11 cellular contexts compared by ENCODE assay signal in the genomic region with DNA sequence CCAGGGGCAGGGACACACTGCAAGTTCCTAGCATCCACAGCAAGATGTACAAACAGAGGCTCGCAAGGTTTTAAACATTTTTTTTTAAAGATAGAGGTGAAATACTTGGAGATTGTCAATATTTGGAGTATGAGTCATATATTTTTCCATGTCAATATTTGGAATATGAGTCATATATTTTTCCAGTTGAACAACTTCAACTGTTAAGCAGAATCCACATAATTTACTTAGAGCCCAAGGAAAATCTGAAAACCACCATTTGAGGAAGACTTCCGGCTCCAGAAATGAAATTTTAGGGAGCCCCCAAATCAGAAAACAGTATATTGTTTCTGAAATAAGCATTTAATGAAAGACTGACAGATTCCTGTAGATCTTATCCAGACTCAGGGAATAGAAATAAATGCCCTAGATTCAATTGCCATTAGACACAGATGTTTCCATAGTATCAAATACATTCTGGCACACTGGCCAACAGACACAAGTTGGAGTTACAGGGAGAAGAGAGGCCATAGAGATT. TPM values are rescaled to one million over a fixed set of nuclear protein-coding genes. Genes with fewer than 3 reads are reported as not detected.
DNase-seq lines count a peak whose midpoint lies in the region; ATAC-seq, FAIRE-seq and TF ChIP-seq lines count a peak whose summit lies in the region.
"Had no signal": no experiment of that assay in that cellular context is flagged by ENCODE, and none has a peak within 500 bp of the region (broad histone marks: within the 10 kb centered on the region; RNA-seq: fewer than 3 reads in every experiment).

No MANE protein-coding gene starts in this region.

- CTCF ChIA-PET in WTC11 (lab: Charles Lee), result interaction anchor here (0.5 to 1.7 kb wide), 28 partner anchors 8 to 701 kb away, joined by 3 to 11 read pairs (median 4); no protein-coding TSS in a partner anchor

- no peak overlapping the region for H3K27ac Mint-ChIP-seq in WTC11
- H3K27ac Mint-ChIP-seq: CD14-positive monocyte had no signal

- no peaks in the 10 kb centered on the region for H3K36me3 Mint-ChIP-seq in WTC11
- H3K36me3 Mint-ChIP-seq: CD14-positive monocyte had no signal

- no peak overlapping the region for H3K4me3 Mint-ChIP-seq in WTC11
- H3K4me3 Mint-ChIP-seq: CD14-positive monocyte had no signal

- 0 out of 2 replicates have a peak, but pooled peaks cover 13% of the 10 kb centered on the region for H3K9me3 Mint-ChIP-seq in WTC11
- H3K9me3 Mint-ChIP-seq: CD14-positive monocyte had no signal

- peak; percentile 17 for ATAC-seq in HG03354 (IDR thresholded peaks at IDR 0.05; ENCODE audit: poor library complexity, severe bottlenecking, unreplicated experiment)
- no peak for ATAC-seq in WTC11

- H3K27me3 Mint-ChIP-seq in WTC11 (ENCODE audit: low read depth), result no peaks in the 10 kb centered on the region

- TF ChIP-seq CTCF in WTC11 (IDR thresholded peaks at IDR 0.05), result no peak

- POLR2A ChIA-PET in WTC11 (lab: Charles Lee), result no interaction called here

- H3K4me1 Mint-ChIP-seq in WTC11, result peaks cover 31% of the 10 kb centered on the region

- peak; percentile 35 for DNase-seq in A172 (ENCODE audit: low spot score)
- no peak for DNase-seq in WTC11 (ENCODE audit: low spot score)
- DNase-seq in midbrain (lab: John Stamatoyannopoulos, UW), result no peak
- DNase-seq in activated naive CD4-positive, alpha-beta T cell treated with anti-CD3 and anti-CD28 coated beads, Interleukin-2, amount 50 U/mL, for 16 hours, result no peak
- no peak for DNase-seq in NCI-H1930 (lab: John Stamatoyannopoulos, UW)
- DNase-seq in globus pallidus (ENCODE audit: low spot score), result no peak
- DNase-seq: activated CD8-positive, alpha-beta memory T cell treated with anti-CD3 and anti-CD28 coated beads, Interleukin-2, amount 50 U/mL, for 48 hours; upper lobe of left lung had no signal

- FAIRE-seq in islet of Langerhans (lab: Jason Lieb, UNC), result peak; percentile 99

TF ChIP-seq in WTC11, 78 proteins besides CTCF, POLR2A, EP300 and RAD21:
- TF ChIP-seq GABPB1 (CRISPR knock-in tag; IDR thresholded peaks at IDR 0.05), result peak; percentile 34; the same call in 1 of the 2 replicates
- TF ChIP-seq, protein P1, sequence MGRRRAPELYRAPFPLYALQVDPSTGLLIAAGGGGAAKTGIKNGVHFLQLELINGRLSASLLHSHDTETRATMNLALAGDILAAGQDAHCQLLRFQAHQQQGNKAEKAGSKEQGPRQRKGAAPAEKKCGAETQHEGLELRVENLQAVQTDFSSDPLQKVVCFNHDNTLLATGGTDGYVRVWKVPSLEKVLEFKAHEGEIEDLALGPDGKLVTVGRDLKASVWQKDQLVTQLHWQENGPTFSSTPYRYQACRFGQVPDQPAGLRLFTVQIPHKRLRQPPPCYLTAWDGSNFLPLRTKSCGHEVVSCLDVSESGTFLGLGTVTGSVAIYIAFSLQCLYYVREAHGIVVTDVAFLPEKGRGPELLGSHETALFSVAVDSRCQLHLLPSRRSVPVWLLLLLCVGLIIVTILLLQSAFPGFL (CRISPR knock-in tag; IDR thresholded peaks at IDR 0.05; ENCODE audit: borderline replicate concordance), result no peak

RNA-seq across cellular contexts. Expression of gene FAM184A, which starts 51.6 kb away (rescaled TPM):
- total RNA-seq in A172 (2014; rRNA removed; shearing (Covaris generic)), result 3.1 and 4.6 TPM in 2 replicates
- 13.3 to 19.2 TPM (median 16.2 TPM) in 3 replicates for total RNA-seq in WTC11 (2021)
